Comparison of ENCODE assay signal across 7 cellular contexts in the genomic region with DNA sequence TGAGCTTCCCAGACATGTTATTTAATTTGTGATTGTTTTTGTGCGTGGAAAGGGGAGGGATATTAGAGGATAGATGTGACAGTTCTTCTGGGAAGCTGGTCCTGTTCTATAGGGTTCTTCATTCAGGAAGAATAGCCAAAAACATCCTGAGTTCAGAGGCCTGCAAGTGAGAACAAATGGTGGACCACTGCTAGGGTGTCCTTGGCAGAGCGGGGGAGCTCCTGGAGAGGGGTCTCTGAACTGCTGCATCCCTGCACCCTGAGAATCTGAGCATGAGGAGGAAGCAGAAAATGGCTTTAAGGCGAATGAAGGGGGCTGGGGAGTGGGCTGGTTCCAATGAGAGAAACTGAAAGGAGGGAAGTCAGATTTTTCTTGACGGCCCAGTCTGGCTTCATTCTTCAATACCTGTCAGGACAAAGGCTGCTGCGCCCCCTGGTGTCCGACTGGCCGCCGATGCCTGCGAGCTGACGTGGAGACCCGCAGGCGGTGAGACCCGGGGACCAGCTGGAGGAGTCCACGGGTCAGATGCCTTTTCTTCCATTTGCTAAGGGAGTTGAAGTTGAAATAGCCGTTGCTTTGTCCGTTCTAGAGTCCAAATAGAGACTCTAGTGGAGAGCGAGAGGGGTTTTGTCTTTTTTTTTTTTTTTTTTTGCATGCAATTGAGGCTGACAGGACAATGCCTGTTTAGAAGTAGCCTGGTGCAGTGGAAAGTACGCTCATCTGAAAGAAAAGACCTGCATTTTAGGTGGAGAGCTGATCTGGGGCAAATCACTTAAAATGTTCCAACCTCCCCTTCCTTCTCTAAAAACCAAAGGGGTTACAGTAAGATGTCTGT. TPM values are rescaled to one million over a fixed set of nuclear protein-coding genes. Genes with fewer than 3 reads are reported as not detected.
DNase-seq lines count a peak whose midpoint lies in the region; ATAC-seq, FAIRE-seq and TF ChIP-seq lines count a peak whose summit lies in the region.

No MANE protein-coding gene starts in this region.

- peak overlapping the region in 1 of 5 donors; percentile 4 for H3K27ac ChIP-seq in adrenal gland

- no peaks in the 10 kb centered on the region for H3K36me3 ChIP-seq in adrenal gland (replicated peaks in 1 of 2)

- H3K4me3 ChIP-seq in NB4 (ENCODE audit: low read depth, low read length), result no peak overlapping the region
- peak overlapping the region in 1 of 4 donors; percentile 1 for H3K4me3 ChIP-seq in adrenal gland
- peak overlapping the region; percentile 7 for H3K4me3 ChIP-seq in retinal pigment epithelial cell (ENCODE audit: low read length)

- peaks cover 18% of the 10 kb centered on the region for H3K27me3 ChIP-seq in adrenal gland

- peak; percentile 60 for DNase-seq in GM12891 (ENCODE audit: insufficient read length, low spot score)
- peak; percentile 84 for DNase-seq in NB4 (ENCODE audit: low read depth)
- DNase-seq in SW480 (ENCODE audit: low spot score), result peak; percentile 46
- DNase-seq in adrenal gland, result peak; percentile 84 to 97 (median 92)
- DNase-seq in left cardiac atrium, result peak; percentile 95
- no peak for DNase-seq in retinal pigment epithelial cell (ENCODE audit: low read depth)

- peaks cover 0 to 4% of the 10 kb centered on the region in 2 donors for H3K4me1 ChIP-seq in adrenal gland (replicated peaks in 1 of 2)

- peak; percentile 88 for ATAC-seq in HG02571 (IDR thresholded peaks at IDR 0.05; ENCODE audit: unreplicated experiment)
- peak; percentile 76 for ATAC-seq in left cardiac atrium

- peak; percentile 98 for TF ChIP-seq CTCF in NB4 (IDR thresholded peaks at IDR 0.05; ENCODE audit: low read depth, low read length)
- TF ChIP-seq CTCF in adrenal gland (IDR thresholded peaks at IDR 0.05), result peak; percentile 79 to 92 (median 91)
- TF ChIP-seq CTCF in retinal pigment epithelial cell (conservative IDR thresholded peaks at IDR 0.05; ENCODE audit: low read depth, low read length), result peak; percentile 91

- intact Hi-C loops in adrenal gland (cut with DNase I), result loop anchor here in 1 of 2 donors (5.0 to 10.0 kb wide), 2 partner anchors 926 to 999 kb away; no protein-coding TSS in a partner anchor
- intact Hi-C loops in left cardiac atrium (cut with DNase I), result loop anchor here (2.0 to 10.0 kb wide), 4 partner anchors 911 to 999 kb away; no protein-coding TSS in a partner anchor

- TF ChIP-seq POLR2A in GM12891 (IDR thresholded peaks at IDR 0.05; ENCODE audit: low read depth, low read length) (no peak), NB4 (IDR thresholded peaks at IDR 0.05; ENCODE audit: extremely low read depth, insufficient read length) (no peak), adrenal gland (IDR thresholded peaks at IDR 0.05) (no peak)

- no peaks in the 10 kb centered on the region for H3K9me3 ChIP-seq in adrenal gland (replicated peaks in 1 of 3)

- peak; percentile 77 for FAIRE-seq in GM12891 (lab: Jason Lieb, UNC)

- 14 to 24% (median 15%) methylated on average over 12 to 18 of the region's 18 CpGs for WGBS in adrenal gland, 4 donors

TF ChIP-seq in GM12891, 5 proteins besides CTCF, POLR2A, EP300 and RAD21:
- TF ChIP-seq PAX5 (IDR thresholded peaks at IDR 0.05; ENCODE audit: insufficient read depth, low read length, severe bottlenecking) (no peak), POLR2AphosphoS5 (IDR thresholded peaks at IDR 0.05; ENCODE audit: low read depth, low read length) (no peak), SPI1 (IDR thresholded peaks at IDR 0.05; ENCODE audit: low read depth, low read length) (0 out of 2 replicates have a peak, but pooled peaks have one; percentile 20), POU2F2 (IDR thresholded peaks at IDR 0.05; ENCODE audit: low read depth, low read length) (no peak)

RNA-seq across cellular contexts. Expression of a gene that starts 39.5 kb away (rescaled TPM):
- 0.08 TPM for polyA plus RNA-seq in GM12891 (2012; ENCODE audit: low read depth, missing spikeins)
- total RNA-seq in adrenal gland, result 10 to 100 TPM; 28.9 to 84.1 (median 57.7) TPM
- polyA plus RNA-seq in adrenal gland, result 10 to 100 TPM; 10.9 to 15.0 (median 13.7) TPM
- total RNA-seq in left cardiac atrium, result 100 to 1,000 TPM; 110 to 118 TPM
